In the genomic region with DNA sequence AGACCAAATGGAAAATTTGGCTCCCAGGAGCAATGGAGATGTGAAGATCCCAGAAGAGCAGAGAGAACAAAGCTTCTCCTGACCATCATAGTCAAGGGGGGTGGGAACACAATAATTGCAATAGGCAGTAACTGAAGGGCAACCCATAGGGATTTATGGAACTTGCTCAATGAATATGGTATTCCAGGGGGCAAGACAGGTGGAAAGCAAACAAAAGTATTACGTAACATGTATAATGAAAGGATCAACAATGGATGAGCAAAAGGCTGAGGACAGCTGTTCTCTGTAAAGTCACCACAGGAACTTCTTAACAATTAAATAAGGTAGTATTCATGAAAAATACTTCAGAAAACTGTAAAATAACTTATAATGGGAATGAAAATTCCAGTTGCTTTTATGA, we compare ENCODE assay signal across 28 cellular contexts.
"Had no signal": no experiment of that assay in that cellular context is flagged by ENCODE, and none has a peak within 500 bp of the region (broad histone marks: within the 10 kb centered on the region; RNA-seq: fewer than 3 reads in every experiment).

No MANE protein-coding gene starts in this region.

- H3K27ac Mint-ChIP-seq: activated CD8-positive, alpha-beta T cell treated with anti-CD3 and anti-CD28 coated beads for 36 hours; activated naive CD8-positive, alpha-beta T cell treated with anti-CD3 and anti-CD28 coated beads, Interleukin-2, amount 10 ng/mL, durations not matched to agents 7 days and 5 days; activated T-cell treated with anti-CD3 and anti-CD28 coated beads, Interleukin-2, amount 50 U/mL, for 72 hours had no signal

- DNase-seq: activated CD4-positive, alpha-beta T cell treated with anti-CD3 and anti-CD28 coated beads, Interleukin-2, amount 50 U/mL, for 1 hour; activated CD4-positive, CD25-positive, alpha-beta regulatory T cell; activated CD8-positive, alpha-beta memory T cell treated with anti-CD3 and anti-CD28 coated beads, Interleukin-2, amount 50 U/mL, for 4 hours; activated CD8-positive, alpha-beta T cell treated with anti-CD3 and anti-CD28 coated beads for 36 hours; activated naive CD4-positive, alpha-beta T cell treated with anti-CD3 and anti-CD28 coated beads, Interleukin-2, amount 50 U/mL, for 16 hours; activated naive CD8-positive, alpha-beta T cell treated with anti-CD3 and anti-CD28 coated beads, Interleukin-2, amount 10 ng/mL, durations not matched to agents 7 days and 5 days; activated T-cell treated with anti-CD3 and anti-CD28 coated beads, Interleukin-2, amount 50 U/mL, for 72 hours; adrenal gland; anterior cingulate cortex; KG1; MV-4-11; NCI-H1092 treated with DMSO at 0.1 percent for 48 hours; NCI-H1417 treated with DMSO at 0.1 percent for 48 hours; NCI-H1694; NCI-H2029; NCI-H2107; NCI-H2227 treated with DMSO at 0.1 percent for 48 hours; NCI-H526; NCI-H82; NK-92 treated with Interleukin-12 subunit alpha and Interleukin-12 subunit beta, amount 100 ng/mL, for 24 hours; OCI-M1; Right ventricle myocardium superior; SK-N-SH; T-helper 1 cell had no signal

- H3K27me3 ChIP-seq: adrenal gland, SJCRH30 had no signal

- H3K4me3 ChIP-seq: adrenal gland, SJCRH30 had no signal

- H3K27ac ChIP-seq: adrenal gland, RWPE1, SJCRH30, VCaP had no signal

- H3K4me1 ChIP-seq: adrenal gland, SJCRH30 had no signal

- H3K27me3 Mint-ChIP-seq: activated CD8-positive, alpha-beta T cell treated with anti-CD3 and anti-CD28 coated beads for 36 hours; activated naive CD8-positive, alpha-beta T cell treated with anti-CD3 and anti-CD28 coated beads, Interleukin-2, amount 10 ng/mL, durations not matched to agents 7 days and 5 days had no signal

- H3K4me3 Mint-ChIP-seq: activated CD8-positive, alpha-beta T cell treated with anti-CD3 and anti-CD28 coated beads for 36 hours; activated naive CD8-positive, alpha-beta T cell treated with anti-CD3 and anti-CD28 coated beads, Interleukin-2, amount 10 ng/mL, durations not matched to agents 7 days and 5 days; activated T-cell treated with anti-CD3 and anti-CD28 coated beads, Interleukin-2, amount 50 U/mL, for 72 hours had no signal

- H3K9me3 ChIP-seq: adrenal gland, SJCRH30, SK-N-SH had no signal

- ATAC-seq: activated CD8-positive, alpha-beta T cell treated with anti-CD3 and anti-CD28 coated beads for 36 hours; activated T-cell treated with anti-CD3 and anti-CD28 coated beads, Interleukin-2, amount 50 U/mL, for 72 hours; Panc1 had no signal

- H3K9me3 Mint-ChIP-seq: activated CD8-positive, alpha-beta T cell treated with anti-CD3 and anti-CD28 coated beads for 36 hours; activated naive CD8-positive, alpha-beta T cell treated with anti-CD3 and anti-CD28 coated beads, Interleukin-2, amount 10 ng/mL, durations not matched to agents 7 days and 5 days; activated T-cell treated with anti-CD3 and anti-CD28 coated beads, Interleukin-2, amount 50 U/mL, for 72 hours had no signal
